8 cellular contexts compared by ENCODE assay signal in genomic region chr5:10354048-10354872, GRCh38. TPM values are rescaled to one million over a fixed set of nuclear protein-coding genes. Genes with fewer than 3 reads are reported as not detected.
DNase-seq lines count a peak whose midpoint lies in the region; TF ChIP-seq lines count a peak whose summit lies in the region.

No MANE protein-coding gene starts in this region.

- H3K4me1 Mint-ChIP-seq in chondrocyte (ENCODE audit: low read depth): peaks cover 52% of the 10 kb centered on the region

- peak overlapping the region; percentile 97 for H3K4me3 Mint-ChIP-seq in chondrocyte (ENCODE audit: unreplicated experiment)

- no peaks in the 10 kb centered on the region for H3K9me3 Mint-ChIP-seq in chondrocyte (ENCODE audit: low read depth)

- no peaks in the 10 kb centered on the region for H3K27me3 Mint-ChIP-seq in chondrocyte (ENCODE audit: low read depth)

- H3K27ac ChIP-seq in liver (ENCODE audit: low read depth in 1 of 2, low read length in 2 of 2): peak overlapping the region; percentile 95 to 99

- in situ Hi-C loops in G401 (cut with HindIII; ENCODE audit: low sequenced_read_pairs): no loop called here

- no peak for TF ChIP-seq CTCF in chondrocyte (IDR thresholded peaks at IDR 0.05)
- no peak for TF ChIP-seq CTCF in liver (IDR thresholded peaks at IDR 0.05; ENCODE audit: low read depth, low read length, missing input control)

- no peaks in the 10 kb centered on the region for H3K36me3 Mint-ChIP-seq in chondrocyte (ENCODE audit: low read depth)

- H3K27me3 ChIP-seq in MG63: no peaks in the 10 kb centered on the region
- no peaks in the 10 kb centered on the region for H3K27me3 ChIP-seq in liver (ENCODE audit: control insufficient read depth in 4 of 4, insufficient read depth in 4 of 4, low read length in 3 of 4)

- peaks cover 0 to 22% (median 9%) of the 10 kb centered on the region in 4 donors for H3K4me1 ChIP-seq in liver (ENCODE audit: control insufficient read depth in 4 of 4, insufficient read depth in 4 of 4, low read length in 3 of 4)

- no peaks in the 10 kb centered on the region; the same call in 1 of the 2 replicates for H3K9me3 ChIP-seq in MG63
- no peaks in the 10 kb centered on the region for H3K9me3 ChIP-seq in liver (ENCODE audit: control insufficient read depth in 4 of 4, low read length in 3 of 4)

- DNase-seq in G401 (ENCODE audit: low spot score) (peak; percentile 58), H4 (ENCODE audit: low spot score) (peak; percentile 53), MG63 (peak; percentile 64), UCSD-AML1 (lab: John Stamatoyannopoulos, UW; ENCODE audit: unreplicated experiment) (peak; percentile 65), chondrocyte (ENCODE audit: low spot score) (no peak), KG1 (lab: John Stamatoyannopoulos, UW) (no peak)
- peak; percentile 15 to 18 for DNase-seq in stimulated activated CD8-positive, alpha-beta memory T cell treated with anti-CD3 and anti-CD28 coated beads, Interleukin-15, amount 100 ng/mL, for 4 hours (ENCODE audit: low read depth in 2 of 2)

- H3K4me3 ChIP-seq in MG63: peak overlapping the region; percentile 97
- peak overlapping the region; percentile 60 to 87 (median 63) for H3K4me3 ChIP-seq in liver (ENCODE audit: low read depth in 1 of 3, low read length in 3 of 3)

- H3K27ac Mint-ChIP-seq in chondrocyte (ENCODE audit: unreplicated experiment): peak overlapping the region; percentile 99

- peak overlapping the region; percentile 80 to 98 for H3K9ac ChIP-seq in liver (ENCODE audit: low read depth in 1 of 2, low read length in 2 of 2)

- peaks cover 27% of the 10 kb centered on the region for H3K36me3 ChIP-seq in MG63
- H3K36me3 ChIP-seq in liver (ENCODE audit: control insufficient read depth in 4 of 4, insufficient read depth in 3 of 4, low read depth in 1 of 4, low read length in 3 of 4): no peaks in the 10 kb centered on the region

- peak; percentile 15 to 19 for TF ChIP-seq RAD21 in liver (IDR thresholded peaks at IDR 0.05)

- WGBS in liver: under 1% methylated on average over 54 of the region's 54 CpGs

TF ChIP-seq in liver, 16 proteins besides CTCF, POLR2A, EP300 and RAD21:
- TF ChIP-seq YY1 (IDR thresholded peaks at IDR 0.05) (no peak), HNF4G (IDR thresholded peaks at IDR 0.05) (no peak), HNF4A (conservative IDR thresholded peaks at IDR 0.05) (no peak), MAX (IDR thresholded peaks at IDR 0.05) (no peak), JUND (IDR thresholded peaks at IDR 0.05) (no peak), REST (IDR thresholded peaks at IDR 0.05) (peak; percentile 21), EGR1 (IDR thresholded peaks at IDR 0.05; ENCODE audit: low read depth in 2 of 2) (peak in 1 of 2 donors; percentile 5), FOXA2 (IDR thresholded peaks at IDR 0.05) (peak; percentile 20), NR2F2 (IDR thresholded peaks at IDR 0.05) (no peak), GABPA (IDR thresholded peaks at IDR 0.05 in 1 of 2, conservative IDR thresholded peaks at IDR 0.05 in 1 of 2) (no peak), FOXA1 (IDR thresholded peaks at IDR 0.05) (no peak), RXRA (IDR thresholded peaks at IDR 0.05) (no peak), SP1 (IDR thresholded peaks at IDR 0.05) (no peak), TAF1 (conservative IDR thresholded peaks at IDR 0.05) (no peak)
- TF ChIP-seq, protein P1, sequence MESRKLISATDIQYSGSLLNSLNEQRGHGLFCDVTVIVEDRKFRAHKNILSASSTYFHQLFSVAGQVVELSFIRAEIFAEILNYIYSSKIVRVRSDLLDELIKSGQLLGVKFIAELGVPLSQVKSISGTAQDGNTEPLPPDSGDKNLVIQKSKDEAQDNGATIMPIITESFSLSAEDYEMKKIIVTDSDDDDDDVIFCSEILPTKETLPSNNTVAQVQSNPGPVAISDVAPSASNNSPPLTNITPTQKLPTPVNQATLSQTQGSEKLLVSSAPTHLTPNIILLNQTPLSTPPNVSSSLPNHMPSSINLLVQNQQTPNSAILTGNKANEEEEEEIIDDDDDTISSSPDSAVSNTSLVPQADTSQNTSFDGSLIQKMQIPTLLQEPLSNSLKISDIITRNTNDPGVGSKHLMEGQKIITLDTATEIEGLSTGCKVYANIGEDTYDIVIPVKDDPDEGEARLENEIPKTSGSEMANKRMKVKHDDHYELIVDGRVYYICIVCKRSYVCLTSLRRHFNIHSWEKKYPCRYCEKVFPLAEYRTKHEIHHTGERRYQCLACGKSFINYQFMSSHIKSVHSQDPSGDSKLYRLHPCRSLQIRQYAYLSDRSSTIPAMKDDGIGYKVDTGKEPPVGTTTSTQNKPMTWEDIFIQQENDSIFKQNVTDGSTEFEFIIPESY (IDR thresholded peaks at IDR 0.05): no peak
- TF ChIP-seq, protein P2, sequence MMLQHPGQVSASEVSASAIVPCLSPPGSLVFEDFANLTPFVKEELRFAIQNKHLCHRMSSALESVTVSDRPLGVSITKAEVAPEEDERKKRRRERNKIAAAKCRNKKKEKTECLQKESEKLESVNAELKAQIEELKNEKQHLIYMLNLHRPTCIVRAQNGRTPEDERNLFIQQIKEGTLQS (IDR thresholded peaks at IDR 0.05): no peak

RNA-seq across cellular contexts. Expression of gene MARCHF6, which starts 0.8 kb away (rescaled TPM):
- total RNA-seq in G401 (2014; rRNA removed; shearing (Covaris generic)): 28.3 and 40.8 TPM in 2 replicates
- 35.3 and 44.7 TPM in 2 replicates for total RNA-seq in H4 (2014; rRNA removed; shearing (Covaris generic))
- 67.5 and 72.8 TPM in 2 replicates for total RNA-seq in MG63 (2014; rRNA removed; shearing (Covaris generic); ENCODE audit: low replicate concordance)
- 143 to 197 TPM (median 149 TPM) in 3 replicates for total RNA-seq in chondrocyte
- total RNA-seq in liver: 10 to 100 TPM; 64.8 to 77.7 TPM
- polyA plus RNA-seq in liver: 10 to 100 TPM; 20.6 to 60.1 TPM

RNA-seq across cellular contexts. Expression of gene CMBL, which starts 46.6 kb away (rescaled TPM):
- total RNA-seq in G401 (2014; rRNA removed; shearing (Covaris generic)): 8.3 and 14.6 TPM in 2 replicates
- total RNA-seq in H4 (2014; rRNA removed; shearing (Covaris generic)): 21.4 and 23.2 TPM in 2 replicates
- total RNA-seq in MG63 (2014; rRNA removed; shearing (Covaris generic); ENCODE audit: low replicate concordance): 23.3 and 29.1 TPM in 2 replicates
- total RNA-seq in chondrocyte: 20.0 to 27.5 TPM (median 20.5 TPM) in 3 replicates
- 10 to 100 TPM in 1 of 2 donors, 1 to 10 TPM in 1; 6.8 to 33.7 TPM for total RNA-seq in liver
- polyA plus RNA-seq in liver: 10 to 100 TPM; 49.8 to 56.1 TPM

Comparison
In these comparisons a context has a peak if more than half of its experiments do, and no peak if none do; other contexts are left out.
1. DNase-seq: peak in G401 (single experiment), H4 (single experiment), MG63 (single experiment), UCSD-AML1 (single experiment) and stimulated activated CD8-positive, alpha-beta memory T cell treated with anti-CD3 and anti-CD28 coated beads, Interleukin-15, amount 100 ng/mL, for 4 hours (2 of 2); none in chondrocyte (single experiment) and KG1 (single experiment).